Comparison of ENCODE assay signal across 20 cellular contexts in genomic region chr3:132772252-132772651, GRCh38. TPM values are rescaled to one million over a fixed set of nuclear protein-coding genes. Genes with fewer than 3 reads are reported as not detected.
DNase-seq lines count a peak whose midpoint lies in the region; ATAC-seq and TF ChIP-seq lines count a peak whose summit lies in the region.
"Had no signal": no experiment of that assay in that cellular context is flagged by ENCODE, and none has a peak within 500 bp of the region (broad histone marks: within the 10 kb centered on the region; RNA-seq: fewer than 3 reads in every experiment).

No MANE protein-coding gene starts in this region.

- H3K36me3 ChIP-seq in right atrium auricular region, result no peaks in the 10 kb centered on the region
- H3K36me3 ChIP-seq: BLaER1 had no signal

- H3K27me3 Mint-ChIP-seq in chondrocyte (ENCODE audit: low read depth), result no peaks in the 10 kb centered on the region

- no peak for DNase-seq in Right ventricle myocardium inferior (ENCODE audit: missing footprints)
- DNase-seq in right atrium auricular region (ENCODE audit: low spot score), result no peak
- DNase-seq in chondrocyte (ENCODE audit: low spot score), result no peak
- DNase-seq in left ventricle myocardium superior, result no peak
- no peak for DNase-seq in NCI-H226
- DNase-seq in NCI-H1417 treated with DMSO at 0.1 percent for 48 hours (lab: John Stamatoyannopoulos, UW), result no peak
- DNase-seq: 8988T; Calu3; CD8-positive, alpha-beta T cell; DMS 273 treated with DMSO at 0.1 percent for 48 hours; DMS53; DND-41; EL; GOT3; H7 had no signal

- ATAC-seq in Right ventricle myocardium inferior (peak; percentile 90), left ventricle myocardium superior (peak; percentile 87), HG02840 (IDR thresholded peaks at IDR 0.05; ENCODE audit: low FRiP score, unreplicated experiment) (no peak)
- ATAC-seq: CD8-positive, alpha-beta T cell; GM12878 had no signal

- peaks cover 8% of the 10 kb centered on the region for H3K9me3 Mint-ChIP-seq in chondrocyte (ENCODE audit: low read depth)
- H3K9me3 Mint-ChIP-seq: CD8-positive, alpha-beta T cell had no signal

- H3K4me3 ChIP-seq in right atrium auricular region, result no peak overlapping the region
- H3K4me3 ChIP-seq: BLaER1, GM12878 had no signal

- no peak overlapping the region for H3K27ac Mint-ChIP-seq in chondrocyte (ENCODE audit: unreplicated experiment)
- H3K27ac Mint-ChIP-seq: CD14-positive monocyte; CD8-positive, alpha-beta T cell had no signal

- no peak for TF ChIP-seq CTCF in right atrium auricular region (IDR thresholded peaks at IDR 0.05)
- TF ChIP-seq CTCF in chondrocyte (IDR thresholded peaks at IDR 0.05), result no peak

- intact Hi-C loops in Right ventricle myocardium inferior (cut with DNase I), result no loop called here
- intact Hi-C loops in left ventricle myocardium superior (cut with micrococcal nuclease), result no loop called here

- no peaks in the 10 kb centered on the region for H3K9me3 ChIP-seq in right atrium auricular region
- H3K9me3 ChIP-seq: BLaER1 had no signal

- peak overlapping the region; percentile 5 for H3K4me3 Mint-ChIP-seq in chondrocyte (ENCODE audit: unreplicated experiment)
- H3K4me3 Mint-ChIP-seq: CD14-positive monocyte; CD8-positive, alpha-beta T cell had no signal

- no peak overlapping the region for H3K27ac ChIP-seq in right atrium auricular region
- H3K27ac ChIP-seq: BLaER1, HL-60 had no signal

- H3K4me1 Mint-ChIP-seq in chondrocyte (ENCODE audit: low read depth), result peaks cover 8% of the 10 kb centered on the region
- H3K4me1 Mint-ChIP-seq: CD14-positive monocyte had no signal

- no peaks in the 10 kb centered on the region for H3K4me1 ChIP-seq in right atrium auricular region
- H3K4me1 ChIP-seq: BLaER1 had no signal

- peaks cover 2% of the 10 kb centered on the region for H3K36me3 Mint-ChIP-seq in chondrocyte (ENCODE audit: low read depth)
- H3K36me3 Mint-ChIP-seq: CD14-positive monocyte; CD8-positive, alpha-beta T cell had no signal

- H3K27me3 ChIP-seq in right atrium auricular region, result no peaks in the 10 kb centered on the region
- H3K27me3 ChIP-seq: BLaER1 had no signal

RNA-seq across cellular contexts. Expression of gene NPHP3, which starts 50.0 kb away (rescaled TPM):
- total RNA-seq in Right ventricle myocardium inferior, result 8.1 TPM
- 10 to 100 TPM; 12.2 to 15.3 TPM for total RNA-seq in right atrium auricular region
- 20.5 to 24.7 TPM (median 24.6 TPM) in 3 replicates for total RNA-seq in chondrocyte
- total RNA-seq in left ventricle myocardium superior, result 9.2 TPM
